Comparison of ENCODE assay signal across 26 cellular contexts in genomic region chr3:152899306-152899705, GRCh38.
A peak's percentile ranks its signal among the peaks of the same experiment; 100 is the strongest.
DNase-seq lines count a peak whose midpoint lies in the region; ATAC-seq lines count a peak whose summit lies in the region.
"Had no signal": no experiment of that assay in that cellular context is flagged by ENCODE, and none has a peak within 500 bp of the region (broad histone marks: within the 10 kb centered on the region; RNA-seq: fewer than 3 reads in every experiment).

No MANE protein-coding gene starts in this region.

- no peaks in the 10 kb centered on the region for H3K9me3 ChIP-seq in naive thymus-derived CD4-positive, alpha-beta T cell (ENCODE audit: control insufficient read depth in 2 of 3, low read length in 3 of 3)
- H3K9me3 ChIP-seq: Caco-2 had no signal

- POLR2A ChIA-PET in naive thymus-derived CD4-positive, alpha-beta T cell (lab: Charles Lee): no interaction called here

- H3K27me3 Mint-ChIP-seq in naive thymus-derived CD4-positive, alpha-beta T cell: peaks cover 0 to 9% (median 0%) of the 10 kb centered on the region in 5 donors

- H3K9me3 Mint-ChIP-seq in naive thymus-derived CD4-positive, alpha-beta T cell: peaks cover 0 to 5% (median 0%) of the 10 kb centered on the region in 11 donors
- H3K9me3 Mint-ChIP-seq: CD8-positive, alpha-beta T cell; T-helper 2 cell treated with Interferon-gamma antibody and Interleukin-4, amounts not matched to agents 5 μg/mL and 100 μg/mL, for 36 hours had no signal

- H3K27ac Mint-ChIP-seq in naive thymus-derived CD4-positive, alpha-beta T cell: no peak overlapping the region
- H3K27ac Mint-ChIP-seq: B cell; CD8-positive, alpha-beta T cell; IgD-negative memory B cell; T-helper 2 cell treated with Interferon-gamma antibody and Interleukin-4, amounts not matched to agents 5 μg/mL and 100 μg/mL, for 36 hours had no signal

- no peaks in the 10 kb centered on the region for H3K4me1 Mint-ChIP-seq in naive thymus-derived CD4-positive, alpha-beta T cell
- H3K4me1 Mint-ChIP-seq: B cell, IgD-negative memory B cell had no signal

- no peaks in the 10 kb centered on the region for H3K36me3 ChIP-seq in naive thymus-derived CD4-positive, alpha-beta T cell (ENCODE audit: control insufficient read depth in 2 of 3, insufficient read depth in 3 of 3, low read length in 3 of 3)

- no peaks in the 10 kb centered on the region for H3K4me1 ChIP-seq in naive thymus-derived CD4-positive, alpha-beta T cell (ENCODE audit: control insufficient read depth in 2 of 2, insufficient read depth in 2 of 2, low read length in 2 of 2)
- H3K4me1 ChIP-seq: Caco-2 had no signal

- CTCF ChIA-PET in naive thymus-derived CD4-positive, alpha-beta T cell (lab: Charles Lee): no interaction called here

- no peak for ATAC-seq in activated CD4-positive, CD25-positive, alpha-beta regulatory T cell treated with anti-CD3 and anti-CD28 coated beads, Interleukin-2, amount 50 U/mL, for 24 hours
- no peak for ATAC-seq in naive thymus-derived CD4-positive, alpha-beta T cell
- ATAC-seq: CD8-positive, alpha-beta T cell had no signal

- DNase-seq in DMS 273 treated with DMSO at 0.1 percent for 48 hours (lab: John Stamatoyannopoulos, UW) (peak; percentile 44), NCI-H1105 treated with DMSO at 0.1 percent for 48 hours (lab: John Stamatoyannopoulos, UW) (peak; percentile 70), NCI-H524 (lab: John Stamatoyannopoulos, UW) (peak; percentile 78 to 94), pons (ENCODE audit: low spot score) (peak; percentile 8), A172 (ENCODE audit: low spot score) (no peak)
- no peak for DNase-seq in naive thymus-derived CD4-positive, alpha-beta T cell
- DNase-seq: Caco-2; CD8-positive, alpha-beta T cell; DMS153; DND-41; H7; NCI-H1092; NCI-H2029; NCI-H2227 treated with DMSO at 0.1 percent for 48 hours; NCI-H510A; NCI-H774; PC-9; Right ventricle myocardium superior; T-helper 1 cell had no signal

- intact Hi-C loops in naive thymus-derived CD4-positive, alpha-beta T cell (cut with micrococcal nuclease): no loop called here

- no peaks in the 10 kb centered on the region for H3K27me3 ChIP-seq in naive thymus-derived CD4-positive, alpha-beta T cell (ENCODE audit: control insufficient read depth in 2 of 2, insufficient read depth in 2 of 2, low read length in 2 of 2)

- H3K27ac ChIP-seq in naive thymus-derived CD4-positive, alpha-beta T cell (ENCODE audit: low read depth, low read length): no peak overlapping the region
- H3K27ac ChIP-seq: C4-2B, HL-60, KMS-11, PC-9 had no signal

- no peaks in the 10 kb centered on the region for H3K36me3 Mint-ChIP-seq in naive thymus-derived CD4-positive, alpha-beta T cell
- H3K36me3 Mint-ChIP-seq: CD8-positive, alpha-beta T cell had no signal

- no peak overlapping the region for H3K4me3 ChIP-seq in naive thymus-derived CD4-positive, alpha-beta T cell (ENCODE audit: low read length)
- H3K4me3 ChIP-seq: PC-9 had no signal

- no peak overlapping the region for H3K4me3 Mint-ChIP-seq in naive thymus-derived CD4-positive, alpha-beta T cell
- H3K4me3 Mint-ChIP-seq: B cell; CD8-positive, alpha-beta T cell; IgD-negative memory B cell; T-helper 2 cell treated with Interferon-gamma antibody and Interleukin-4, amounts not matched to agents 5 μg/mL and 100 μg/mL, for 36 hours had no signal

Comparison
In these comparisons a context has a peak if more than half of its experiments do, and no peak if none do; other contexts are left out.
1. DNase-seq: peak in DMS 273 treated with DMSO at 0.1 percent for 48 hours (single experiment), NCI-H1105 treated with DMSO at 0.1 percent for 48 hours (single experiment), NCI-H524 (2 of 2) and pons (single experiment); none in A172 (single experiment) and naive thymus-derived CD4-positive, alpha-beta T cell (0 of 9).